Comparison of ENCODE assay signal across 20 cellular contexts in genomic region chr4:55980725-55981124, GRCh38. TPM values are rescaled to one million over a fixed set of nuclear protein-coding genes. Genes with fewer than 3 reads are reported as not detected.
DNase-seq lines count a peak whose midpoint lies in the region; ATAC-seq and TF ChIP-seq lines count a peak whose summit lies in the region.
"Had no signal": no experiment of that assay in that cellular context is flagged by ENCODE, and none has a peak within 500 bp of the region (broad histone marks: within the 10 kb centered on the region; RNA-seq: fewer than 3 reads in every experiment).

No MANE protein-coding gene starts in this region.

- TF ChIP-seq CTCF in activated B cell treated with CpG ODN at 0.5 μM for 24 hours (IDR thresholded peaks at IDR 0.05) = no peak

- no peaks in the 10 kb centered on the region for H3K27me3 Mint-ChIP-seq in activated B cell treated with CpG ODN at 0.5 μM for 24 hours
- H3K27me3 Mint-ChIP-seq in stimulated activated memory B cell treated with anti-CD40 and anti-IgM and Interleukin-4, amounts not matched to agents 10 μg/mL and 1 μg/mL and 100 μg/mL, for 72 hours = no peaks in the 10 kb centered on the region
- H3K27me3 Mint-ChIP-seq: activated naive CD8-positive, alpha-beta T cell treated with anti-CD3 and anti-CD28 coated beads, Interleukin-2, amount 10 ng/mL, durations not matched to agents 7 days and 5 days had no signal

- POLR2A ChIA-PET in activated B cell treated with CpG ODN at 0.5 μM for 24 hours (lab: Charles Lee) = interaction anchor here (1.1 to 2.9 kb wide), 3 partner anchors 11 to 33 kb away, joined by 4 to 21 read pairs (median 4); partner anchors contain the start of gene CEP135

- H3K4me1 Mint-ChIP-seq in activated B cell treated with CpG ODN at 0.5 μM for 24 hours = peaks cover 37% of the 10 kb centered on the region
- peaks cover 34% of the 10 kb centered on the region for H3K4me1 Mint-ChIP-seq in stimulated activated memory B cell treated with anti-CD40 and anti-IgM and Interleukin-4, amounts not matched to agents 10 μg/mL and 1 μg/mL and 100 μg/mL, for 72 hours
- H3K4me1 Mint-ChIP-seq: activated naive CD8-positive, alpha-beta T cell treated with anti-CD3 and anti-CD28 coated beads, Interleukin-2, amount 10 ng/mL, durations not matched to agents 7 days and 5 days had no signal

- ATAC-seq in GM18858 (IDR thresholded peaks at IDR 0.05; ENCODE audit: unreplicated experiment) (peak; percentile 55), HG02623 (IDR thresholded peaks at IDR 0.05; ENCODE audit: unreplicated experiment) (peak; percentile 54), activated B cell treated with CpG ODN at 0.5 μM for 24 hours (ENCODE audit: low read depth) (peak; percentile 45)
- peak; percentile 71 for ATAC-seq in stimulated activated memory B cell treated with anti-CD40 and anti-IgM and Interleukin-4, amounts not matched to agents 10 μg/mL and 1 μg/mL and 100 μg/mL, for 72 hours
- ATAC-seq: CD8-positive, alpha-beta T cell; gastroesophageal sphincter; left lobe of liver; right cardiac atrium had no signal

- DNase-seq in activated B cell treated with CpG ODN at 0.5 μM for 24 hours = no peak
- DNase-seq in NCI-H146 (lab: John Stamatoyannopoulos, UW) = no peak
- no peak for DNase-seq in KG1 (lab: John Stamatoyannopoulos, UW)
- no peak for DNase-seq in NCI-H1048 (lab: John Stamatoyannopoulos, UW)
- DNase-seq: activated CD4-positive, alpha-beta T cell treated with anti-CD3 and anti-CD28 coated beads, Interleukin-2, amount 50 U/mL, for 1 hour; activated naive CD8-positive, alpha-beta T cell treated with anti-CD3 and anti-CD28 coated beads, Interleukin-2, amount 10 ng/mL, durations not matched to agents 7 days and 5 days; CD8-positive, alpha-beta T cell; DMS79; dorsolateral prefrontal cortex; erythroblast; HCEC 1CT; NCI-H1092; NCI-H748 treated with DMSO at 0.1 percent for 48 hours; right cardiac atrium; RPMI8226 had no signal

- intact Hi-C loops in activated B cell treated with CpG ODN at 0.5 μM for 24 hours (cut with micrococcal nuclease) = no loop called here

- peak overlapping the region; percentile 72 for H3K4me3 Mint-ChIP-seq in activated B cell treated with CpG ODN at 0.5 μM for 24 hours
- peak overlapping the region; percentile 27 for H3K4me3 Mint-ChIP-seq in stimulated activated memory B cell treated with anti-CD40 and anti-IgM and Interleukin-4, amounts not matched to agents 10 μg/mL and 1 μg/mL and 100 μg/mL, for 72 hours
- H3K4me3 Mint-ChIP-seq: activated naive CD8-positive, alpha-beta T cell treated with anti-CD3 and anti-CD28 coated beads, Interleukin-2, amount 10 ng/mL, durations not matched to agents 7 days and 5 days; CD8-positive, alpha-beta T cell had no signal

- H3K9me3 Mint-ChIP-seq in activated B cell treated with CpG ODN at 0.5 μM for 24 hours = no peaks in the 10 kb centered on the region
- no peaks in the 10 kb centered on the region for H3K9me3 Mint-ChIP-seq in stimulated activated memory B cell treated with anti-CD40 and anti-IgM and Interleukin-4, amounts not matched to agents 10 μg/mL and 1 μg/mL and 100 μg/mL, for 72 hours
- H3K9me3 Mint-ChIP-seq: activated naive CD8-positive, alpha-beta T cell treated with anti-CD3 and anti-CD28 coated beads, Interleukin-2, amount 10 ng/mL, durations not matched to agents 7 days and 5 days; CD8-positive, alpha-beta T cell had no signal

- CTCF ChIA-PET in activated B cell treated with CpG ODN at 0.5 μM for 24 hours (lab: Charles Lee) = interaction anchor here (0.9 to 3.2 kb wide), 2 partner anchors 10 to 32 kb away, joined by 4 to 14 read pairs; partner anchors contain the start of gene CEP135

- peaks cover 62% of the 10 kb centered on the region for H3K36me3 Mint-ChIP-seq in activated B cell treated with CpG ODN at 0.5 μM for 24 hours (ENCODE audit: low read depth)
- H3K36me3 Mint-ChIP-seq in stimulated activated memory B cell treated with anti-CD40 and anti-IgM and Interleukin-4, amounts not matched to agents 10 μg/mL and 1 μg/mL and 100 μg/mL, for 72 hours = peaks cover 56% of the 10 kb centered on the region

- peak overlapping the region; percentile 85 for H3K27ac Mint-ChIP-seq in activated B cell treated with CpG ODN at 0.5 μM for 24 hours
- H3K27ac Mint-ChIP-seq in stimulated activated memory B cell treated with anti-CD40 and anti-IgM and Interleukin-4, amounts not matched to agents 10 μg/mL and 1 μg/mL and 100 μg/mL, for 72 hours = peak overlapping the region; percentile 88
- H3K27ac Mint-ChIP-seq: activated naive CD8-positive, alpha-beta T cell treated with anti-CD3 and anti-CD28 coated beads, Interleukin-2, amount 10 ng/mL, durations not matched to agents 7 days and 5 days; CD8-positive, alpha-beta T cell had no signal

RNA-seq across cellular contexts. Expression of gene CEP135, which starts 32.0 kb away (rescaled TPM):
- 24.7 and 30.2 TPM in 2 replicates for total RNA-seq in activated B cell treated with CpG ODN at 0.5 μM for 24 hours
